In the genomic region with DNA sequence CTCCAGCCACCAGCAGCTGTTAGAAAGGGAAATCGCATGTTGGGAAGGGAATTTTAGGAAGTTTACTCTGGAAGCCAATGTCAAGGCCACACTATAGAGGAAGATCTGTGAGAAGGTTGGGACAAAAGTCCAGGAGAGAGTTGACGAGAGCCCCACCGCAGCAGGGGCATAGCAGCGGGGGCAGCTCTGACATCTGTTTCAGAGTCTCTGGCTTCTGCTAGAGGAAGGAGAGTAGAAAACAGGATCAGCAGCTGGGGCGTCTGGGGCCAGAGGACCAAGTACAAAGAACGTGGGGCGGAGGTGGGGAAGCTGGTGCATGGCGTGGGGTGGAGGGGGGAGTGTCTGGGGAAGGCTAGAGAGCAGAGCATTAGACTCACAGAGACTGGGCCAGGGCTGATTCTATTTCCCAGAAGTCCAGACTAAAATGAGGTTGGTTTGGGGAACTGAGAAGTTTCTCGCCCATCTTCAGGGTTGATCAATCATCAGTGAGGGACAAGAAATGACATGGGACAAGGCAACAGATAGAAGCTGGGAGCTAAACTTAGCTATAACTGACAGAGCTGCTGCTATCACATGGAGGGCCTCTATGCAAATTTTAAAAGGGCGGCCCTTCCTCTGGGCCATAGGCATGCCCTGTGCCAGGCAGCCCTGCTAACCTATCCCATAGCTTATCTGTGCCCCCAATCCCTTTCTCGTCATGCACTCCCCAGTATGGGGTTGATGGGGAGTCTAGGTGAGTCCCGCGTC, we compare ENCODE assay signal across 1 cellular context.
TF ChIP-seq lines count a peak whose summit lies in the region.

No MANE protein-coding gene starts in this region.

TF ChIP-seq in WTC11, 78 proteins besides CTCF, POLR2A, EP300 and RAD21 (continued from another document):
- no peak for TF ChIP-seq PRDM15 (CRISPR knock-in tag; IDR thresholded peaks at IDR 0.05)
- TF ChIP-seq TCF7 (CRISPR knock-in tag; IDR thresholded peaks at IDR 0.05; ENCODE audit: low read depth), result no peak
- no peak for TF ChIP-seq IRF1 (CRISPR knock-in tag; IDR thresholded peaks at IDR 0.05)
- TF ChIP-seq, protein P1, sequence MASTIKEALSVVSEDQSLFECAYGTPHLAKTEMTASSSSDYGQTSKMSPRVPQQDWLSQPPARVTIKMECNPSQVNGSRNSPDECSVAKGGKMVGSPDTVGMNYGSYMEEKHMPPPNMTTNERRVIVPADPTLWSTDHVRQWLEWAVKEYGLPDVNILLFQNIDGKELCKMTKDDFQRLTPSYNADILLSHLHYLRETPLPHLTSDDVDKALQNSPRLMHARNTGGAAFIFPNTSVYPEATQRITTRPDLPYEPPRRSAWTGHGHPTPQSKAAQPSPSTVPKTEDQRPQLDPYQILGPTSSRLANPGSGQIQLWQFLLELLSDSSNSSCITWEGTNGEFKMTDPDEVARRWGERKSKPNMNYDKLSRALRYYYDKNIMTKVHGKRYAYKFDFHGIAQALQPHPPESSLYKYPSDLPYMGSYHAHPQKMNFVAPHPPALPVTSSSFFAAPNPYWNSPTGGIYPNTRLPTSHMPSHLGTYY (CRISPR knock-in tag; IDR thresholded peaks at IDR 0.05), result no peak
